17 cellular contexts compared by ENCODE assay signal in genomic region chr4:113003841-113004240, GRCh38.
"Had no signal": no experiment of that assay in that cellular context is flagged by ENCODE, and none has a peak within 500 bp of the region (broad histone marks: within the 10 kb centered on the region; RNA-seq: fewer than 3 reads in every experiment).

No MANE protein-coding gene starts in this region.

- ATAC-seq: activated CD8-positive, alpha-beta T cell treated with anti-CD3 and anti-CD28 coated beads, Interleukin-2, amount 10 ng/mL, durations not matched to agents 7 days and 5 days; activated T-cell treated with anti-CD3 and anti-CD28 coated beads, Interleukin-2, amount 50 U/mL, for 72 hours; left ventricle myocardium superior; natural killer cell treated with Interleukin-12 subunit alpha and Interleukin-12 subunit beta and Interleukin-15 and Interleukin-18, amount 100 ng/mL, for 72 hours; stimulated activated naive CD8-positive, alpha-beta T cell treated with anti-CD3 and anti-CD28 coated beads, Interleukin-15, amount 100 ng/mL, for 72 hours; T-helper 17 cell had no signal

- H3K27ac ChIP-seq: right atrium auricular region had no signal

- DNase-seq: activated B cell treated with CpG ODN at 0.5 μM for 24 hours; activated CD4-positive, alpha-beta T cell treated with anti-CD3 and anti-CD28 coated beads, Interleukin-2, amount 10 ng/mL, durations not matched to agents 24 days and 14 days; activated CD8-positive, alpha-beta memory T cell treated with anti-CD3 and anti-CD28 coated beads, Interleukin-2, amount 50 U/mL, for 4 hours; activated CD8-positive, alpha-beta T cell treated with anti-CD3 and anti-CD28 coated beads, Interleukin-2, amount 10 ng/mL, durations not matched to agents 7 days and 5 days; activated gamma-delta T cell; activated T-cell treated with anti-CD3 and anti-CD28 coated beads, Interleukin-2, amount 50 U/mL, for 72 hours; amygdala; cerebellar nuclear complex; effector memory CD4-positive, alpha-beta T cell; hypothalamus; left ventricle myocardium superior; mesendoderm; posterior cingulate gyrus; stimulated activated naive CD8-positive, alpha-beta T cell treated with anti-CD3 and anti-CD28 coated beads, Interleukin-15, amount 100 ng/mL, for 72 hours; T-helper 17 cell had no signal

- H3K27me3 ChIP-seq: right atrium auricular region had no signal

- H3K36me3 ChIP-seq: right atrium auricular region had no signal

- H3K4me3 ChIP-seq: right atrium auricular region had no signal

- H3K9me3 ChIP-seq: right atrium auricular region had no signal
